Comparison of ENCODE assay signal across 8 cellular contexts in genomic region chr2:174729797-174730529, GRCh38. TPM values are rescaled to one million over a fixed set of nuclear protein-coding genes. Genes with fewer than 3 reads are reported as not detected.
A peak's percentile ranks its signal among the peaks of the same experiment; 100 is the strongest.
DNase-seq lines count a peak whose midpoint lies in the region; ATAC-seq and TF ChIP-seq lines count a peak whose summit lies in the region.

No MANE protein-coding gene starts in this region.

- H3K4me2 ChIP-seq in parathyroid adenoma (ENCODE audit: low read length) = peak overlapping the region; percentile 59

- WGBS in HUES64 = 4% methylated on average over 56 of the region's 56 CpGs

- peaks cover 37% of the 10 kb centered on the region for H3K27me3 ChIP-seq in HUES64 (ENCODE audit: insufficient read depth, low read length)
- H3K27me3 ChIP-seq in foreskin keratinocyte = peaks cover 67% of the 10 kb centered on the region
- H3K27me3 ChIP-seq in parathyroid adenoma (ENCODE audit: control insufficient read depth, insufficient read depth, low read length) = peaks cover 5% of the 10 kb centered on the region

- POLR2A ChIA-PET in GM10248 (lab: Yijun Ruan, JAX) = no interaction called here

- H3K9me3 Mint-ChIP-seq in activated T-cell treated with anti-CD3 and anti-CD28 coated beads, Interleukin-2, amount 50 U/mL, for 24 hours = no peaks in the 10 kb centered on the region

- peak overlapping the region; percentile 79 for H3K4me3 Mint-ChIP-seq in activated T-cell treated with anti-CD3 and anti-CD28 coated beads, Interleukin-2, amount 50 U/mL, for 24 hours

- peak overlapping the region; percentile 56 for H3K27ac Mint-ChIP-seq in activated T-cell treated with anti-CD3 and anti-CD28 coated beads, Interleukin-2, amount 50 U/mL, for 24 hours

- H3K4me1 ChIP-seq in HUES64 (ENCODE audit: insufficient read depth, low read length) (peaks cover 3% of the 10 kb centered on the region; the same call in 1 of the 2 replicates), foreskin keratinocyte (no peaks in the 10 kb centered on the region), parathyroid adenoma (no peaks in the 10 kb centered on the region)

- no peak for TF ChIP-seq CTCF in foreskin keratinocyte (conservative IDR thresholded peaks at IDR 0.05)
- no peak for TF ChIP-seq CTCF in parathyroid adenoma (IDR thresholded peaks at IDR 0.05)
- no peak for TF ChIP-seq CTCF in GM10248 (IDR thresholded peaks at IDR 0.05; ENCODE audit: control extremely low read depth, extremely low read depth, low read depth, missing control alignments)

- H3K27me3 Mint-ChIP-seq in activated T-cell treated with anti-CD3 and anti-CD28 coated beads, Interleukin-2, amount 50 U/mL, for 24 hours = peaks cover 25% of the 10 kb centered on the region

- peak overlapping the region; percentile 66 for H2AFZ ChIP-seq in parathyroid adenoma

- H3K4me3 ChIP-seq in HUES64 (ENCODE audit: low read length) = peak overlapping the region; percentile 66
- H3K4me3 ChIP-seq in parathyroid adenoma (ENCODE audit: low read depth, low read length) = peak overlapping the region; percentile 22

- CTCF ChIA-PET in GM10248 (lab: Yijun Ruan, JAX) = interaction anchor here (1.1 to 1.5 kb wide), 5 partner anchors 12 to 41 kb away, joined by 3 to 6 read pairs (median 4); no protein-coding TSS in a partner anchor

- H3K27ac ChIP-seq in HUES64 (ENCODE audit: low read depth, low read length) = no peak overlapping the region
- no peak overlapping the region for H3K27ac ChIP-seq in foreskin keratinocyte
- no peak overlapping the region for H3K27ac ChIP-seq in parathyroid adenoma

- peak; percentile 62 for ATAC-seq in foreskin keratinocyte
- no peak for ATAC-seq in HG02759 (IDR thresholded peaks at IDR 0.05; ENCODE audit: unreplicated experiment)

- H3K36me3 Mint-ChIP-seq in activated T-cell treated with anti-CD3 and anti-CD28 coated beads, Interleukin-2, amount 50 U/mL, for 24 hours (ENCODE audit: low read depth) = no peaks in the 10 kb centered on the region

- H3K4me1 Mint-ChIP-seq in activated T-cell treated with anti-CD3 and anti-CD28 coated beads, Interleukin-2, amount 50 U/mL, for 24 hours (ENCODE audit: low read depth) = peaks cover 19% of the 10 kb centered on the region

- H3K79me2 ChIP-seq in parathyroid adenoma = no peaks in the 10 kb centered on the region

- H3K9me3 ChIP-seq in HUES64 (ENCODE audit: insufficient read depth, low read depth, low read length) = no peaks in the 10 kb centered on the region
- no peaks in the 10 kb centered on the region for H3K9me3 ChIP-seq in parathyroid adenoma (ENCODE audit: control insufficient read depth, low read length)

- peak overlapping the region; percentile 48; the same call in 1 of the 2 replicates for H3K9ac ChIP-seq in HUES64 (ENCODE audit: low read depth, low read length)
- no peak overlapping the region for H3K9ac ChIP-seq in parathyroid adenoma

- no peaks in the 10 kb centered on the region for H3K36me3 ChIP-seq in HUES64 (ENCODE audit: insufficient read depth, low read length)
- H3K36me3 ChIP-seq in parathyroid adenoma (ENCODE audit: control insufficient read depth, insufficient read depth, low read length) = no peaks in the 10 kb centered on the region

- DNase-seq in activated T-cell treated with anti-CD3 and anti-CD28 coated beads, Interleukin-2, amount 50 U/mL, for 24 hours = peak; percentile 71
- DNase-seq in foreskin keratinocyte (no peak), GM10248 (ENCODE audit: extremely low spot score) (no peak), NCI-H226 (no peak), NCI-H187 (lab: John Stamatoyannopoulos, UW) (no peak)

RNA-seq across cellular contexts. Expression of gene CHRNA1, which starts 34.3 kb away (rescaled TPM):
- not detected for polyA plus RNA-seq in HUES64 (2013, experiment 1 of 2)
- 0.19 TPM for polyA plus RNA-seq in HUES64 (2013, experiment 2 of 2)
- total RNA-seq in foreskin keratinocyte = not detected in 2 replicates
- polyA plus RNA-seq in foreskin keratinocyte = not detected in 2 replicates
